In genomic region chr4:15755781-15756180, GRCh38 we compare ENCODE assay signal across 11 cellular contexts.
DNase-seq lines count a peak whose midpoint lies in the region; ATAC-seq and TF ChIP-seq lines count a peak whose summit lies in the region.
"Had no signal": no experiment of that assay in that cellular context is flagged by ENCODE, and none has a peak within 500 bp of the region (broad histone marks: within the 10 kb centered on the region; RNA-seq: fewer than 3 reads in every experiment).

No MANE protein-coding gene starts in this region.

- peak overlapping the region; percentile 66 to 73 for H3K4me3 Mint-ChIP-seq in effector memory CD8-positive, alpha-beta T cell

- H3K27ac Mint-ChIP-seq in effector memory CD8-positive, alpha-beta T cell, result peak overlapping the region; percentile 30 to 91

- H3K36me3 Mint-ChIP-seq in effector memory CD8-positive, alpha-beta T cell (ENCODE audit: insufficient read depth), result peaks cover 14% of the 10 kb centered on the region

- TF ChIP-seq CTCF in HL-60 (IDR thresholded peaks at IDR 0.05; ENCODE audit: insufficient read depth, low read length), result no peak

- H3K27me3 Mint-ChIP-seq in effector memory CD8-positive, alpha-beta T cell, result no peaks in the 10 kb centered on the region

- ATAC-seq in GM18870 (IDR thresholded peaks at IDR 0.05; ENCODE audit: unreplicated experiment) (peak; percentile 2), GM21576 (IDR thresholded peaks at IDR 0.05; ENCODE audit: unreplicated experiment) (peak; percentile 15)
- ATAC-seq in effector memory CD8-positive, alpha-beta T cell (replicated peaks), result no peak

- H3K27me3 ChIP-seq in HL-60 (ENCODE audit: insufficient read depth, poor library complexity, severe bottlenecking), result no peaks in the 10 kb centered on the region
- H3K27me3 ChIP-seq: SJCRH30 had no signal

- peaks cover 40 to 42% of the 10 kb centered on the region in 2 donors for H3K4me1 Mint-ChIP-seq in effector memory CD8-positive, alpha-beta T cell (ENCODE audit: low read depth in 2 of 2)

- DNase-seq in HL-60 (ENCODE audit: low read depth in 1 of 2, low spot score in 1 of 2) (no peak), HCEC 1CT (no peak), NCI-H1436 treated with DMSO at 0.1 percent for 48 hours (lab: John Stamatoyannopoulos, UW) (no peak), head of caudate nucleus (no peak), SKM-1 treated with dmso at 0.1 percent for 144 hours (lab: John Stamatoyannopoulos, UW; ENCODE audit: unreplicated experiment) (no peak)
- DNase-seq in effector memory CD8-positive, alpha-beta T cell, result no peak
- DNase-seq: NCI-H1436 had no signal

- intact Hi-C loops in head of caudate nucleus (cut with DNase I), result no loop called here

- peak overlapping the region; percentile 72 for H3K27ac ChIP-seq in HL-60 (replicated peaks)
- H3K27ac ChIP-seq: SJCRH30 had no signal

- no peak overlapping the region; the same call in 1 of the 2 replicates for H3K4me3 ChIP-seq in HL-60 (replicated peaks; ENCODE audit: insufficient read depth, low read length)
- H3K4me3 ChIP-seq: mucosa of descending colon, SJCRH30 had no signal

- no peaks in the 10 kb centered on the region for H3K9me3 Mint-ChIP-seq in effector memory CD8-positive, alpha-beta T cell
